Comparison of ENCODE assay signal across 12 cellular contexts in the genomic region with DNA sequence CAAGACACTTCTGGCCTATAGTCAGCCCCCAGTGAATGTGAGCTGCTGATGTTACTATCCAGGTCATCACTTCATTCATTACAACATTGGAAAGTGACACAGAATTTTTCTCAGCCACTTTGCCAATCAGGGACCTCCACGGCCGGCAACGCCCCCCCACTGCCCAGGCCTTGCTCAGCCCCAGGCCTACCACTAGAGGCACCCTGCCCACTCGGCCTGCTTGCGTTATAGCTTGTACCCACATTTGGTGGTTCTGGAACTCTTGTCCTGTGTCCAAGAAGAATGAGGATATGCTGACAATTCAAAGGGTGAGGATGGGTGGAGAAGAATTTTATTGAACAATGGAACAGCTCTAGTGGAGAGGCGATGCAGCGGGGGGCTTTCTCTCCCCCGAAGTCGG.
DNase-seq lines count a peak whose midpoint lies in the region; ATAC-seq and TF ChIP-seq lines count a peak whose summit lies in the region.
"Had no signal": no experiment of that assay in that cellular context is flagged by ENCODE, and none has a peak within 500 bp of the region (broad histone marks: within the 10 kb centered on the region; RNA-seq: fewer than 3 reads in every experiment).

No MANE protein-coding gene starts in this region.

- no peaks in the 10 kb centered on the region for H3K9me3 ChIP-seq in osteoblast (ENCODE audit: low read depth, low read length)
- H3K9me3 ChIP-seq: tibial nerve had no signal

- no peak overlapping the region for H2AFZ ChIP-seq in osteoblast (ENCODE audit: low read length)

- peak; percentile 24; the same call in 1 of the 2 replicates for TF ChIP-seq RAD21 in Ishikawa (IDR thresholded peaks at IDR 0.05; ENCODE audit: low read depth)

- no peak overlapping the region for H3K4me3 ChIP-seq in osteoblast (ENCODE audit: insufficient read depth, low read length)
- H3K4me3 ChIP-seq: tibial nerve had no signal

- peaks cover 6% of the 10 kb centered on the region for H3K27me3 ChIP-seq in osteoblast (ENCODE audit: insufficient read depth, low read length)
- H3K27me3 ChIP-seq: tibial nerve had no signal

- H3K27ac ChIP-seq in osteoblast (ENCODE audit: low read depth, low read length), result no peak overlapping the region
- H3K27ac ChIP-seq: tibial nerve had no signal

- no peaks in the 10 kb centered on the region for H3K36me3 ChIP-seq in osteoblast (ENCODE audit: insufficient read depth, low read length)
- H3K36me3 ChIP-seq: tibial nerve had no signal

- no peak for TF ChIP-seq EP300 in Ishikawa (IDR thresholded peaks at IDR 0.05; ENCODE audit: borderline replicate concordance)

- no peaks in the 10 kb centered on the region for H4K20me1 ChIP-seq in osteoblast (ENCODE audit: insufficient read depth, low read length)

- TF ChIP-seq CTCF in osteoblast (IDR thresholded peaks at IDR 0.05; ENCODE audit: extremely low read depth, low read depth, low read length), result peak; percentile 26

- no peaks in the 10 kb centered on the region for H3K4me1 ChIP-seq in osteoblast (ENCODE audit: insufficient read depth, low read length)

- H3K79me2 ChIP-seq in osteoblast (ENCODE audit: insufficient read depth, low read length), result no peaks in the 10 kb centered on the region

- DNase-seq in NCI-H82 (lab: John Stamatoyannopoulos, UW) (peak; percentile 43), NCI-H82 treated with DMSO at 0.1 percent for 48 hours (lab: John Stamatoyannopoulos, UW; ENCODE audit: unreplicated experiment) (no peak), ecto neural progenitor cell (ENCODE audit: low spot score) (peak; percentile 74), osteoblast (ENCODE audit: insufficient read length, low spot score, missing footprints) (no peak), NCI-H187 (lab: John Stamatoyannopoulos, UW) (no peak)
- DNase-seq: natural killer cell, NCI-H774, T-helper 1 cell had no signal

- ATAC-seq in GM18867 (IDR thresholded peaks at IDR 0.05; ENCODE audit: unreplicated experiment), result no peak
- no peak for ATAC-seq in HG02884 (IDR thresholded peaks at IDR 0.05; ENCODE audit: unreplicated experiment)

- H3K4me2 ChIP-seq in osteoblast (ENCODE audit: insufficient read depth, low read length), result no peak overlapping the region

TF ChIP-seq in Ishikawa, 13 proteins besides CTCF, POLR2A, EP300 and RAD21:
- TF ChIP-seq, protein P1, sequence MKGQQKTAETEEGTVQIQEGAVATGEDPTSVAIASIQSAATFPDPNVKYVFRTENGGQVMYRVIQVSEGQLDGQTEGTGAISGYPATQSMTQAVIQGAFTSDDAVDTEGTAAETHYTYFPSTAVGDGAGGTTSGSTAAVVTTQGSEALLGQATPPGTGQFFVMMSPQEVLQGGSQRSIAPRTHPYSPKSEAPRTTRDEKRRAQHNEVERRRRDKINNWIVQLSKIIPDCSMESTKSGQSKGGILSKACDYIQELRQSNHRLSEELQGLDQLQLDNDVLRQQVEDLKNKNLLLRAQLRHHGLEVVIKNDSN (IDR thresholded peaks at IDR 0.05), result no peak
- TF ChIP-seq CEBPB (IDR thresholded peaks at IDR 0.05), result no peak
- TF ChIP-seq FOXM1 (IDR thresholded peaks at IDR 0.05; ENCODE audit: borderline replicate concordance, low read depth), result no peak
- TF ChIP-seq TCF12 (IDR thresholded peaks at IDR 0.05; ENCODE audit: low read depth), result no peak
- no peak for TF ChIP-seq EGR1 (IDR thresholded peaks at IDR 0.05)
- no peak for TF ChIP-seq NFIC (IDR thresholded peaks at IDR 0.05)
- no peak for TF ChIP-seq TEAD4 (IDR thresholded peaks at IDR 0.05)

Comparison
In these comparisons a context has a peak if more than half of its experiments do, and no peak if none do; other contexts are left out.
1. DNase-seq: peak in NCI-H82 (single experiment) and ecto neural progenitor cell (single experiment); none in NCI-H82 treated with DMSO at 0.1 percent for 48 hours (single experiment), osteoblast (single experiment) and NCI-H187 (0 of 2).